1 cellular context compared by ENCODE assay signal in the genomic region with DNA sequence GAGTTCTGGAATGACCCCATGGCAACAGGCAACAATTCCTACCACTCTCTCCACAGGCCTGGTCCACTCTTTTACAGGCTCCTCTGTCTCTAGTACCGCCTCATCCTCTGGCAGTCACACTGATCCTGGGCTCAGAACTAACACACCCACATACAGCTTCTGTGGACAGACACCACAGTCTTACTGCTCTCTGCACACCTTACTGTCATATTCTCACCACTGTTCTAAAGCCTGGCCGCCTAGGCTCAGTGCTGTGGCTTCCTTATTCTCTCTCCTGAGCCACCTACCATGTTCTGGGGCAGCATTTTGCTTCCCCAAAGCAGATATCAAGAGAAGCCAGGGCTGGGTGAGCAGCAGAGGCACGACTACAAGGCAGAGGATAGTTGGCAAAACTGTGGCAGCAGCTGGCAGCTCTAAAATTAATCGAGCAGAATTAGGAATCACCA.
TF ChIP-seq lines count a peak whose summit lies in the region.

No MANE protein-coding gene starts in this region.

TF ChIP-seq in K562, 482 proteins besides CTCF, POLR2A, EP300 and RAD21:
- no peak for TF ChIP-seq ARID2 (IDR thresholded peaks at IDR 0.05)
- TF ChIP-seq, protein P1, sequence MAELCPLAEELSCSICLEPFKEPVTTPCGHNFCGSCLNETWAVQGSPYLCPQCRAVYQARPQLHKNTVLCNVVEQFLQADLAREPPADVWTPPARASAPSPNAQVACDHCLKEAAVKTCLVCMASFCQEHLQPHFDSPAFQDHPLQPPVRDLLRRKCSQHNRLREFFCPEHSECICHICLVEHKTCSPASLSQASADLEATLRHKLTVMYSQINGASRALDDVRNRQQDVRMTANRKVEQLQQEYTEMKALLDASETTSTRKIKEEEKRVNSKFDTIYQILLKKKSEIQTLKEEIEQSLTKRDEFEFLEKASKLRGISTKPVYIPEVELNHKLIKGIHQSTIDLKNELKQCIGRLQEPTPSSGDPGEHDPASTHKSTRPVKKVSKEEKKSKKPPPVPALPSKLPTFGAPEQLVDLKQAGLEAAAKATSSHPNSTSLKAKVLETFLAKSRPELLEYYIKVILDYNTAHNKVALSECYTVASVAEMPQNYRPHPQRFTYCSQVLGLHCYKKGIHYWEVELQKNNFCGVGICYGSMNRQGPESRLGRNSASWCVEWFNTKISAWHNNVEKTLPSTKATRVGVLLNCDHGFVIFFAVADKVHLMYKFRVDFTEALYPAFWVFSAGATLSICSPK (IDR thresholded peaks at IDR 0.05; ENCODE audit: borderline replicate concordance) = no peak
- no peak for TF ChIP-seq NUFIP1 (IDR thresholded peaks at IDR 0.05; ENCODE audit: partially characterized antibody)
- TF ChIP-seq NELFE (IDR thresholded peaks at IDR 0.05; ENCODE audit: insufficient read depth, insufficient read length) = no peak
- TF ChIP-seq MAX (CRISPR knock-in tag; IDR thresholded peaks at IDR 0.05) = no peak
- TF ChIP-seq SRSF1 (IDR thresholded peaks at IDR 0.05; ENCODE audit: low read depth, low read length) = no peak
- TF ChIP-seq, protein P2, sequence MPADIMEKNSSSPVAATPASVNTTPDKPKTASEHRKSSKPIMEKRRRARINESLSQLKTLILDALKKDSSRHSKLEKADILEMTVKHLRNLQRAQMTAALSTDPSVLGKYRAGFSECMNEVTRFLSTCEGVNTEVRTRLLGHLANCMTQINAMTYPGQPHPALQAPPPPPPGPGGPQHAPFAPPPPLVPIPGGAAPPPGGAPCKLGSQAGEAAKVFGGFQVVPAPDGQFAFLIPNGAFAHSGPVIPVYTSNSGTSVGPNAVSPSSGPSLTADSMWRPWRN (IDR thresholded peaks at IDR 0.05; ENCODE audit: low read depth) = no peak
- TF ChIP-seq CREB1 (IDR thresholded peaks at IDR 0.05) = no peak
- TF ChIP-seq CREB1 (CRISPR knock-in tag; IDR thresholded peaks at IDR 0.05) = no peak
- TF ChIP-seq, protein P3, sequence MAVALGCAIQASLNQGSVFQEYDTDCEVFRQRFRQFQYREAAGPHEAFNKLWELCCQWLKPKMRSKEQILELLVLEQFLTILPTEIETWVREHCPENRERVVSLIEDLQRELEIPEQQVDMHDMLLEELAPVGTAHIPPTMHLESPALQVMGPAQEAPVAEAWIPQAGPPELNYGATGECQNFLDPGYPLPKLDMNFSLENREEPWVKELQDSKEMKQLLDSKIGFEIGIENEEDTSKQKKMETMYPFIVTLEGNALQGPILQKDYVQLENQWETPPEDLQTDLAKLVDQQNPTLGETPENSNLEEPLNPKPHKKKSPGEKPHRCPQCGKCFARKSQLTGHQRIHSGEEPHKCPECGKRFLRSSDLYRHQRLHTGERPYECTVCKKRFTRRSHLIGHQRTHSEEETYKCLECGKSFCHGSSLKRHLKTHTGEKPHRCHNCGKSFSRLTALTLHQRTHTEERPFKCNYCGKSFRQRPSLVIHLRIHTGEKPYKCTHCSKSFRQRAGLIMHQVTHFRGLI (CRISPR knock-in tag; IDR thresholded peaks at IDR 0.05) = no peak
- no peak for TF ChIP-seq CBX3 (IDR thresholded peaks at IDR 0.05; ENCODE audit: borderline replicate concordance in 1 of 2, low read length in 2 of 2)
TF ChIP-seq in K562: peak in this region for 0.
